In genomic region chr4:5888706-5889696, GRCh38 we compare ENCODE assay signal across 11 cellular contexts. TPM values are rescaled to one million over a fixed set of nuclear protein-coding genes. Genes with fewer than 3 reads are reported as not detected.
DNase-seq lines count a peak whose midpoint lies in the region; ATAC-seq and TF ChIP-seq lines count a peak whose summit lies in the region.
"Had no signal": no experiment of that assay in that cellular context is flagged by ENCODE, and none has a peak within 500 bp of the region (broad histone marks: within the 10 kb centered on the region; RNA-seq: fewer than 3 reads in every experiment).

No MANE protein-coding gene starts in this region.

- H3K27ac Mint-ChIP-seq in activated T-helper 17 cell treated with anti-CD3 and anti-CD28 coated beads, Interleukin-2, amount 50 U/mL, for 72 hours = no peak overlapping the region
- H3K27ac Mint-ChIP-seq: CD4-positive, alpha-beta memory T cell had no signal

- H3K79me2 ChIP-seq in mesendoderm (ENCODE audit: control insufficient read depth, insufficient read depth, low read length) = peaks cover 34% of the 10 kb centered on the region

- peaks cover 5% of the 10 kb centered on the region for H3K36me3 Mint-ChIP-seq in activated T-helper 17 cell treated with anti-CD3 and anti-CD28 coated beads, Interleukin-2, amount 50 U/mL, for 72 hours (ENCODE audit: low read depth)

- no peak overlapping the region for H3K23ac ChIP-seq in mesendoderm (ENCODE audit: low read length)

- H4K5ac ChIP-seq in mesendoderm (ENCODE audit: low read length) = no peak overlapping the region

- H3K9ac ChIP-seq in mesendoderm (ENCODE audit: low read length) = peak overlapping the region; percentile 81

- no peak overlapping the region for H2AK5ac ChIP-seq in mesendoderm (ENCODE audit: low read length)

- no peaks in the 10 kb centered on the region for H3K36me3 ChIP-seq in right atrium auricular region
- H3K36me3 ChIP-seq in mesendoderm (ENCODE audit: control insufficient read depth, insufficient read depth, low read length) = no peaks in the 10 kb centered on the region
- H3K36me3 ChIP-seq in uterus = no peaks in the 10 kb centered on the region

- no peak overlapping the region for H3K4ac ChIP-seq in mesendoderm (ENCODE audit: low read depth, low read length)

- DNase-seq in right atrium auricular region (ENCODE audit: low spot score) (no peak), Right ventricle myocardium superior (no peak), mesendoderm (no peak), uterus (no peak), NCI-H2171 treated with DMSO at 0.1 percent for 48 hours (lab: John Stamatoyannopoulos, UW) (no peak)
- DNase-seq: activated CD4-positive, CD25-positive, alpha-beta regulatory T cell treated with anti-CD3 and anti-CD28 coated beads, Interleukin-2, amount 50 U/mL, for 72 hours; activated naive CD4-positive, alpha-beta T cell; CD4-positive, alpha-beta memory T cell had no signal

- no peak overlapping the region for H4K8ac ChIP-seq in mesendoderm (ENCODE audit: low read depth, low read length)

- H3K4me1 ChIP-seq in right atrium auricular region (peaks cover 0 to 28% of the 10 kb centered on the region in 2 donors), mesendoderm (ENCODE audit: control insufficient read depth, low read depth, low read length) (peaks cover 10% of the 10 kb centered on the region), uterus (peaks cover 0 to 6% of the 10 kb centered on the region in 2 donors)

- H3K27me3 ChIP-seq in right atrium auricular region = peaks cover 26 to 38% of the 10 kb centered on the region in 2 donors
- peaks cover 15% of the 10 kb centered on the region for H3K27me3 ChIP-seq in mesendoderm (ENCODE audit: insufficient read depth, low read length, poor library complexity)
- H3K27me3 ChIP-seq in uterus = peaks cover 26 to 30% of the 10 kb centered on the region in 2 donors

- no peak overlapping the region for H2BK120ac ChIP-seq in mesendoderm (ENCODE audit: low read depth, low read length)

- H3K56ac ChIP-seq in mesendoderm (ENCODE audit: low read length) = peak overlapping the region; percentile 91

- intact Hi-C loops in Right ventricle myocardium superior (cut with DNase I) (no loop called here), uterus (cut with DNase I; ENCODE audit: low total_unique reads) (no loop called here)

- H3K4me2 ChIP-seq in mesendoderm (ENCODE audit: low read length) = peak overlapping the region; percentile 79

- H3K4me1 Mint-ChIP-seq in activated T-helper 17 cell treated with anti-CD3 and anti-CD28 coated beads, Interleukin-2, amount 50 U/mL, for 72 hours = peaks cover 4% of the 10 kb centered on the region

- ATAC-seq in Right ventricle myocardium superior (ENCODE audit: poor library complexity) (no peak), GM18870 (IDR thresholded peaks at IDR 0.05; ENCODE audit: unreplicated experiment) (no peak), GM21526 (IDR thresholded peaks at IDR 0.05; ENCODE audit: low FRiP score, unreplicated experiment) (no peak)
- ATAC-seq in activated T-helper 17 cell treated with anti-CD3 and anti-CD28 coated beads, Interleukin-2, amount 50 U/mL, for 72 hours (replicated peaks) = no peak

- no peak for TF ChIP-seq POLR2A in uterus (IDR thresholded peaks at IDR 0.05)

- H3K4me3 Mint-ChIP-seq in activated T-helper 17 cell treated with anti-CD3 and anti-CD28 coated beads, Interleukin-2, amount 50 U/mL, for 72 hours = peak overlapping the region; percentile 8

- H3K9me3 ChIP-seq in right atrium auricular region (no peaks in the 10 kb centered on the region), uterus (no peaks in the 10 kb centered on the region)

- H3K4me3 ChIP-seq in right atrium auricular region (peak overlapping the region; percentile 32 to 51), mesendoderm (ENCODE audit: low read length) (peak overlapping the region; percentile 32), uterus (peak overlapping the region; percentile 45 to 54)

- no peak overlapping the region for H2BK15ac ChIP-seq in mesendoderm (replicated peaks; ENCODE audit: low read depth)

- TF ChIP-seq CTCF in right atrium auricular region (IDR thresholded peaks at IDR 0.05) = no peak
- no peak for TF ChIP-seq CTCF in uterus (IDR thresholded peaks at IDR 0.05)

- H3K27me3 Mint-ChIP-seq in activated T-helper 17 cell treated with anti-CD3 and anti-CD28 coated beads, Interleukin-2, amount 50 U/mL, for 72 hours = peaks cover 55% of the 10 kb centered on the region

- no peak overlapping the region for H2BK5ac ChIP-seq in mesendoderm (ENCODE audit: low read length)

- WGBS in mesendoderm (ENCODE audit: extremely low coverage, insufficient coverage, low lambda C conversion rate) = no CpG with 5 or more reads among the region's 28 CpGs

- H3K9me3 Mint-ChIP-seq in activated T-helper 17 cell treated with anti-CD3 and anti-CD28 coated beads, Interleukin-2, amount 50 U/mL, for 72 hours = no peaks in the 10 kb centered on the region

- H3K27ac ChIP-seq in right atrium auricular region (no peak overlapping the region), mesendoderm (ENCODE audit: low read depth, low read length) (no peak overlapping the region), uterus (no peak overlapping the region)

- H3K18ac ChIP-seq in mesendoderm (ENCODE audit: low read length) = peak overlapping the region; percentile 51

- H3K79me1 ChIP-seq in mesendoderm (ENCODE audit: low read length) = peaks cover 27% of the 10 kb centered on the region

RNA-seq across cellular contexts. Expression of gene CRMP1, which starts 3.9 kb away (rescaled TPM):
- 1 to 10 TPM in 1 of 2 donors, under 1 TPM in 1; 0.37 to 1.1 TPM for total RNA-seq in right atrium auricular region
- total RNA-seq in Right ventricle myocardium superior = 1.2 TPM
- not detected for total RNA-seq in activated T-helper 17 cell treated with anti-CD3 and anti-CD28 coated beads, Interleukin-2, amount 50 U/mL, for 72 hours
- polyA plus RNA-seq in mesendoderm (2013, experiment 1 of 2) = 98.6 TPM
- polyA plus RNA-seq in mesendoderm (2013, experiment 2 of 2) = 101 TPM
- 10 to 100 TPM in 1 of 4 donors, 1 to 10 TPM in 2, under 1 TPM in 1; 0.59 to 42.8 (median 2.3) TPM for total RNA-seq in uterus
- total RNA-seq: CD4-positive, alpha-beta memory T cell had no signal
- polyA plus RNA-seq: CD4-positive, alpha-beta memory T cell had no signal
